Comparison of ENCODE assay signal across 8 cellular contexts in genomic region chr5:57173318-57174127, GRCh38. TPM values are rescaled to one million over a fixed set of nuclear protein-coding genes. Genes with fewer than 3 reads are reported as not detected.
DNase-seq lines count a peak whose midpoint lies in the region; ATAC-seq and TF ChIP-seq lines count a peak whose summit lies in the region.

GPBP1 (plus strand) TSS chr5:57174059; CDS start chr5:57214131, 40,072 bp downstream.

- peak within 1 kb of the TSS; percentile 98 for H3K27ac Mint-ChIP-seq in CD8-positive, alpha-beta T cell

- ATAC-seq in CD8-positive, alpha-beta T cell = peak; percentile 74
- peak; percentile 63 for ATAC-seq in GM19467 (IDR thresholded peaks at IDR 0.05; ENCODE audit: unreplicated experiment)
- ATAC-seq in lung (ENCODE audit: insufficient read depth, low FRiP score) = peak; percentile 94

- H3K4me3 ChIP-seq in CD8-positive, alpha-beta T cell (ENCODE audit: low read depth, low read length) = peak within 1 kb of the TSS; percentile 100
- H3K4me3 ChIP-seq in lung = peak within 1 kb of the TSS; percentile 88

- no peaks in the 10 kb centered on the region for H3K27me3 ChIP-seq in CD8-positive, alpha-beta T cell (ENCODE audit: insufficient read depth, low read length)
- H3K27me3 ChIP-seq in lung (ENCODE audit: control insufficient read depth, insufficient read depth) = no peaks in the 10 kb centered on the region

- H3K36me3 ChIP-seq in CD8-positive, alpha-beta T cell (ENCODE audit: insufficient read depth, low read length) = no peaks in the 10 kb centered on the region
- H3K36me3 ChIP-seq in lung (ENCODE audit: control insufficient read depth in 2 of 2, insufficient read depth in 2 of 2, low read length in 2 of 2) = no peaks in the 10 kb centered on the region

- no peaks in the 10 kb centered on the region for H3K27me3 Mint-ChIP-seq in CD8-positive, alpha-beta T cell (ENCODE audit: low read depth)

- TF ChIP-seq CTCF in CD8-positive, alpha-beta T cell (IDR thresholded peaks at IDR 0.05) = no peak
- no peak for TF ChIP-seq CTCF in lung (IDR thresholded peaks at IDR 0.05; ENCODE audit: control extremely low read depth, extremely low read depth)

- peak; percentile 95 to 99 (median 97) for DNase-seq in CD8-positive, alpha-beta T cell
- DNase-seq in HS-27A (ENCODE audit: low read depth) (peak; percentile 83), NK-92 (lab: John Stamatoyannopoulos, UW; ENCODE audit: unreplicated experiment) (peak; percentile 95), lung (ENCODE audit: low spot score) (peak; percentile 99)
- peak; percentile 95 to 97 for DNase-seq in activated CD8-positive, alpha-beta memory T cell treated with anti-CD3 and anti-CD28 coated beads for 1 hour (ENCODE audit: extremely low read depth in 1 of 2, low read depth in 1 of 2)
- DNase-seq in effector CD4-positive, alpha-beta T cell = peak; percentile 98
- peak; percentile 92 to 99 (median 96) for DNase-seq in stimulated activated CD4-positive, alpha-beta T cell treated with anti-CD3 and anti-CD28 coated beads, TNF-alpha, amount 100 ng/mL, for 4 hours (ENCODE audit: low read depth in 3 of 3)

- H3K4me3 Mint-ChIP-seq in CD8-positive, alpha-beta T cell = peak within 1 kb of the TSS; percentile 96

- WGBS in lung, 2 donors = 0 to 1% methylated on average over 78 to 83 of the region's 83 CpGs

- H3K9me3 Mint-ChIP-seq in CD8-positive, alpha-beta T cell = no peaks in the 10 kb centered on the region

- H3K27ac ChIP-seq in CD8-positive, alpha-beta T cell (ENCODE audit: low read depth, low read length) = peak within 1 kb of the TSS; percentile 91
- H3K27ac ChIP-seq in lung (ENCODE audit: low read depth in 1 of 2, low read length in 1 of 2) = peak within 1 kb of the TSS; percentile 96

- H3K4me1 ChIP-seq in CD8-positive, alpha-beta T cell (ENCODE audit: insufficient read depth, low read length) = peaks cover 18% of the 10 kb centered on the region
- H3K4me1 ChIP-seq in lung (ENCODE audit: control insufficient read depth in 2 of 2, insufficient read depth in 2 of 2, low read length in 2 of 2) = peaks cover 3 to 6% of the 10 kb centered on the region in 2 donors

- POLR2A ChIA-PET in CD8-positive, alpha-beta T cell (lab: Charles Lee) = interaction anchor here (0.9 to 1.5 kb wide), 8 partner anchors 10 to 1178 kb away, joined by 3 to 18 read pairs (median 4); partner anchors contain the start of gene SETD9

- CTCF ChIA-PET in CD8-positive, alpha-beta T cell (lab: Charles Lee) = interaction anchor here (0.9 to 1.4 kb wide), 2 partner anchors 223 to 272 kb away, joined by 4 read pairs; no protein-coding TSS in a partner anchor

- peaks cover 40% of the 10 kb centered on the region for H3K36me3 Mint-ChIP-seq in CD8-positive, alpha-beta T cell

- peaks cover 38% of the 10 kb centered on the region for H3K4me1 Mint-ChIP-seq in CD8-positive, alpha-beta T cell (ENCODE audit: low read depth)

- no peaks in the 10 kb centered on the region for H3K9me3 ChIP-seq in CD8-positive, alpha-beta T cell (ENCODE audit: low read length)
- no peaks in the 10 kb centered on the region for H3K9me3 ChIP-seq in lung (ENCODE audit: control insufficient read depth in 2 of 2, insufficient read depth in 1 of 2, low read length in 1 of 2)

- intact Hi-C loops in CD8-positive, alpha-beta T cell (cut with DNase I, micrococcal nuclease) = loop anchor here (1.0 to 10.0 kb wide), 16 partner anchors 15 to 1861 kb away; partner anchors contain the start of genes PLPP1 (in 2 of the 2), SETD9 (in 2 of the 2), MAP3K1 (in 1 of the 2) and MIER3 (in 1 of the 2)

RNA-seq across cellular contexts. Expression of gene GPBP1, which starts in this region (rescaled TPM):
- 100 to 1,000 TPM; 164 to 165 TPM for total RNA-seq in CD8-positive, alpha-beta T cell
- 100 to 1,000 TPM in 1 of 2 donors, 10 to 100 TPM in 1; 49.6 to 159 TPM for total RNA-seq in lung
- polyA plus RNA-seq in lung = 10 to 100 TPM; 42.6 to 49.3 TPM

Comparison
In these comparisons a context has a peak if more than half of its experiments do, and no peak if none do; other contexts are left out.
1. Peak in every context shown above with its lines: DNase-seq, ATAC-seq, H3K4me3 ChIP-seq and H3K27ac ChIP-seq.